ENCODE assay signal across 2 cellular contexts in the genomic region with DNA sequence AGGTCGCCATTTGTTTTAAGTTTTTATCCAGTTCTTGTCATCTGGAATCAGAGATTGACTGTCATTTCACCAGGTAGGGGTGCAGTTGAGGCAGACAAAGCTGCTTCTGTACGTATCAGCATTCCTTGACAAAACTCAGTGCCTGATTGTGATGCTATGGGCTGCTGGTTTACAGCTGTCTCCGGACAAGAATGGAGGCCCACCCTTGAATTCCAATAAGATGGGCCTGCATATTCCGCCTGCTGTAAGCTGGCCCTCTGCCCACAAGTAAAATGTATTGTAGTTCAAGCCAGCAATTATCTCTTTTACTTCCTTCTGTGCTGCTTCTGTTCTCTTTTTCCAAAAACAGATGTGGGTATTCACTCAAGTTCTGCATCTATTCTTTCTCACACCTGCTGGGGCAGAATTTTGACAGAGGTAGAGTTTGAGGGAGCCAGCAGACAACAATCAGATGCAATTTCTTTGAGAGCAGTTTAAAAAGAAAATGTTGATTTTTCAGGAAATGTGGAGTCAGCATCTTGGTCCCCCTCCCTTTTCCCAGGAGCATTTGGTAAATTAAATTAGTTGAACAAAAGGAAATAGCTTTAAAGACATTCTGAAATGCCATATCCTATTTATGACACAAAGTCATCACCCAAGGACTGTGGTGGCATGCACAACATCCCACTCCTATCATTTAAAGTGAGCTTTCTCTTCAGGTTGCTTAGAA.
TF ChIP-seq lines count a peak whose summit lies in the region.

No MANE protein-coding gene starts in this region.

TF ChIP-seq in A549, 52 proteins besides CTCF, POLR2A, EP300 and RAD21:
- TF ChIP-seq, protein P1, sequence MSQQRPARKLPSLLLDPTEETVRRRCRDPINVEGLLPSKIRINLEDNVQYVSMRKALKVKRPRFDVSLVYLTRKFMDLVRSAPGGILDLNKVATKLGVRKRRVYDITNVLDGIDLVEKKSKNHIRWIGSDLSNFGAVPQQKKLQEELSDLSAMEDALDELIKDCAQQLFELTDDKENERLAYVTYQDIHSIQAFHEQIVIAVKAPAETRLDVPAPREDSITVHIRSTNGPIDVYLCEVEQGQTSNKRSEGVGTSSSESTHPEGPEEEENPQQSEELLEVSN (IDR thresholded peaks at IDR 0.05; ENCODE audit: borderline replicate concordance, low read depth) = no peak
- peak; percentile 70 for TF ChIP-seq MAFK (IDR thresholded peaks at IDR 0.05; ENCODE audit: partially characterized antibody)

TF ChIP-seq in GM23338, 12 proteins besides CTCF, POLR2A, EP300 and RAD21 (continued from another document):
- TF ChIP-seq, protein P2, sequence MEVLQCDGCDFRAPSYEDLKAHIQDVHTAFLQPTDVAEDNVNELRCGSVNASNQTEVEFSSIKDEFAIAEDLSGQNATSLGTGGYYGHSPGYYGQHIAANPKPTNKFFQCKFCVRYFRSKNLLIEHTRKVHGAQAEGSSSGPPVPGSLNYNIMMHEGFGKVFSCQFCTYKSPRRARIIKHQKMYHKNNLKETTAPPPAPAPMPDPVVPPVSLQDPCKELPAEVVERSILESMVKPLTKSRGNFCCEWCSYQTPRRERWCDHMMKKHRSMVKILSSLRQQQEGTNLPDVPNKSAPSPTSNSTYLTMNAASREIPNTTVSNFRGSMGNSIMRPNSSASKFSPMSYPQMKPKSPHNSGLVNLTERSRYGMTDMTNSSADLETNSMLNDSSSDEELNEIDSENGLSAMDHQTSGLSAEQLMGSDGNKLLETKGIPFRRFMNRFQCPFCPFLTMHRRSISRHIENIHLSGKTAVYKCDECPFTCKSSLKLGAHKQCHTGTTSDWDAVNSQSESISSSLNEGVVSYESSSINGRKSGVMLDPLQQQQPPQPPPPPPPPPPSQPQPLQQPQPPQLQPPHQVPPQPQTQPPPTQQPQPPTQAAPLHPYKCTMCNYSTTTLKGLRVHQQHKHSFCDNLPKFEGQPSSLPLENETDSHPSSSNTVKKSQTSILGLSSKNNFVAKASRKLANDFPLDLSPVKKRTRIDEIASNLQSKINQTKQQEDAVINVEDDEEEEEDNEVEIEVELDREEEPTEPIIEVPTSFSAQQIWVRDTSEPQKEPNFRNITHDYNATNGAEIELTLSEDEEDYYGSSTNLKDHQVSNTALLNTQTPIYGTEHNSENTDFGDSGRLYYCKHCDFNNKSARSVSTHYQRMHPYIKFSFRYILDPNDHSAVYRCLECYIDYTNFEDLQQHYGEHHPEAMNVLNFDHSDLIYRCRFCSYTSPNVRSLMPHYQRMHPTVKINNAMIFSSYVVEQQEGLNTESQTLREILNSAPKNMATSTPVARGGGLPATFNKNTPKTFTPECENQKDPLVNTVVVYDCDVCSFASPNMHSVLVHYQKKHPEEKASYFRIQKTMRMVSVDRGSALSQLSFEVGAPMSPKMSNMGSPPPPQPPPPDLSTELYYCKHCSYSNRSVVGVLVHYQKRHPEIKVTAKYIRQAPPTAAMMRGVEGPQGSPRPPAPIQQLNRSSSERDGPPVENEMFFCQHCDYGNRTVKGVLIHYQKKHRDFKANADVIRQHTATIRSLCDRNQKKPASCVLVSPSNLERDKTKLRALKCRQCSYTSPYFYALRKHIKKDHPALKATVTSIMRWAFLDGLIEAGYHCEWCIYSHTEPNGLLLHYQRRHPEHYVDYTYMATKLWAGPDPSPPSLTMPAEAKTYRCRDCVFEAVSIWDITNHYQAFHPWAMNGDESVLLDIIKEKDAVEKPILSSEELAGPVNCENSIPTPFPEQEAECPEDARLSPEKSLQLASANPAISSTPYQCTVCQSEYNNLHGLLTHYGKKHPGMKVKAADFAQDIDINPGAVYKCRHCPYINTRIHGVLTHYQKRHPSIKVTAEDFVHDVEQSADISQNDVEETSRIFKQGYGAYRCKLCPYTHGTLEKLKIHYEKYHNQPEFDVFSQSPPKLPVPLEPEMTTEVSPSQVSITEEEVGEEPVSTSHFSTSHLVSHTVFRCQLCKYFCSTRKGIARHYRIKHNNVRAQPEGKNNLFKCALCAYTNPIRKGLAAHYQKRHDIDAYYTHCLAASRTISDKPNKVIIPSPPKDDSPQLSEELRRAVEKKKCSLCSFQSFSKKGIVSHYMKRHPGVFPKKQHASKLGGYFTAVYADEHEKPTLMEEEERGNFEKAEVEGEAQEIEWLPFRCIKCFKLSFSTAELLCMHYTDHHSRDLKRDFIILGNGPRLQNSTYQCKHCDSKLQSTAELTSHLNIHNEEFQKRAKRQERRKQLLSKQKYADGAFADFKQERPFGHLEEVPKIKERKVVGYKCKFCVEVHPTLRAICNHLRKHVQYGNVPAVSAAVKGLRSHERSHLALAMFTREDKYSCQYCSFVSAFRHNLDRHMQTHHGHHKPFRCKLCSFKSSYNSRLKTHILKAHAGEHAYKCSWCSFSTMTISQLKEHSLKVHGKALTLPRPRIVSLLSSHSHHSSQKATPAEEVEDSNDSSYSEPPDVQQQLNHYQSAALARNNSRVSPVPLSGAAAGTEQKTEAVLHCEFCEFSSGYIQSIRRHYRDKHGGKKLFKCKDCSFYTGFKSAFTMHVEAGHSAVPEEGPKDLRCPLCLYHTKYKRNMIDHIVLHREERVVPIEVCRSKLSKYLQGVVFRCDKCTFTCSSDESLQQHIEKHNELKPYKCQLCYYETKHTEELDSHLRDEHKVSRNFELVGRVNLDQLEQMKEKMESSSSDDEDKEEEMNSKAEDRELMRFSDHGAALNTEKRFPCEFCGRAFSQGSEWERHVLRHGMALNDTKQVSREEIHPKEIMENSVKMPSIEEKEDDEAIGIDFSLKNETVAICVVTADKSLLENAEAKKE (CRISPR knock-in tag; IDR thresholded peaks at IDR 0.05) = no peak
- TF ChIP-seq, protein P3, sequence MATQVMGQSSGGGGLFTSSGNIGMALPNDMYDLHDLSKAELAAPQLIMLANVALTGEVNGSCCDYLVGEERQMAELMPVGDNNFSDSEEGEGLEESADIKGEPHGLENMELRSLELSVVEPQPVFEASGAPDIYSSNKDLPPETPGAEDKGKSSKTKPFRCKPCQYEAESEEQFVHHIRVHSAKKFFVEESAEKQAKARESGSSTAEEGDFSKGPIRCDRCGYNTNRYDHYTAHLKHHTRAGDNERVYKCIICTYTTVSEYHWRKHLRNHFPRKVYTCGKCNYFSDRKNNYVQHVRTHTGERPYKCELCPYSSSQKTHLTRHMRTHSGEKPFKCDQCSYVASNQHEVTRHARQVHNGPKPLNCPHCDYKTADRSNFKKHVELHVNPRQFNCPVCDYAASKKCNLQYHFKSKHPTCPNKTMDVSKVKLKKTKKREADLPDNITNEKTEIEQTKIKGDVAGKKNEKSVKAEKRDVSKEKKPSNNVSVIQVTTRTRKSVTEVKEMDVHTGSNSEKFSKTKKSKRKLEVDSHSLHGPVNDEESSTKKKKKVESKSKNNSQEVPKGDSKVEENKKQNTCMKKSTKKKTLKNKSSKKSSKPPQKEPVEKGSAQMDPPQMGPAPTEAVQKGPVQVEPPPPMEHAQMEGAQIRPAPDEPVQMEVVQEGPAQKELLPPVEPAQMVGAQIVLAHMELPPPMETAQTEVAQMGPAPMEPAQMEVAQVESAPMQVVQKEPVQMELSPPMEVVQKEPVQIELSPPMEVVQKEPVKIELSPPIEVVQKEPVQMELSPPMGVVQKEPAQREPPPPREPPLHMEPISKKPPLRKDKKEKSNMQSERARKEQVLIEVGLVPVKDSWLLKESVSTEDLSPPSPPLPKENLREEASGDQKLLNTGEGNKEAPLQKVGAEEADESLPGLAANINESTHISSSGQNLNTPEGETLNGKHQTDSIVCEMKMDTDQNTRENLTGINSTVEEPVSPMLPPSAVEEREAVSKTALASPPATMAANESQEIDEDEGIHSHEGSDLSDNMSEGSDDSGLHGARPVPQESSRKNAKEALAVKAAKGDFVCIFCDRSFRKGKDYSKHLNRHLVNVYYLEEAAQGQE (IDR thresholded peaks at IDR 0.05; ENCODE audit: unreplicated experiment) = no peak
